Comparison of ENCODE assay signal across 9 cellular contexts in genomic region chr20:60249436-60249835, GRCh38.
DNase-seq lines count a peak whose midpoint lies in the region; ATAC-seq and TF ChIP-seq lines count a peak whose summit lies in the region.
"Had no signal": no experiment of that assay in that cellular context is flagged by ENCODE, and none has a peak within 500 bp of the region (broad histone marks: within the 10 kb centered on the region; RNA-seq: fewer than 3 reads in every experiment).

No MANE protein-coding gene starts in this region.

- H3K9ac ChIP-seq in fibroblast of lung (ENCODE audit: insufficient read depth, low read length): no peak overlapping the region

- ATAC-seq in GM19467 (IDR thresholded peaks at IDR 0.05; ENCODE audit: unreplicated experiment): no peak
- ATAC-seq: gastroesophageal sphincter had no signal

- no peaks in the 10 kb centered on the region for H3K79me2 ChIP-seq in fibroblast of lung (ENCODE audit: control insufficient read depth, insufficient read depth, low read length)

- no peaks in the 10 kb centered on the region for H3K9me3 ChIP-seq in fibroblast of lung (ENCODE audit: control insufficient read depth, insufficient read depth, low read depth, low read length)
- H3K9me3 ChIP-seq: gastroesophageal sphincter had no signal

- H3K27ac ChIP-seq in fibroblast of lung (ENCODE audit: insufficient read depth, low read length): peak overlapping the region; percentile 75
- H3K27ac ChIP-seq: gastroesophageal sphincter had no signal

- DNase-seq in GM04503 (ENCODE audit: low read depth): peak; percentile 83
- DNase-seq in RPMI7951 (ENCODE audit: low read depth): peak; percentile 99
- peak; percentile 80 to 97 for DNase-seq in fibroblast of lung (ENCODE audit: low read depth in 2 of 2)
- peak; percentile 92 for DNase-seq in skeletal muscle cell (ENCODE audit: low read depth)
- no peak for DNase-seq in RPMI8226
- DNase-seq in stimulated activated CD4-positive, alpha-beta T cell treated with anti-CD3 and anti-CD28 coated beads, Interleukin-4, amount 100 ng/mL, for 1 hour: no peak
- DNase-seq in NCI-H2171 treated with DMSO at 0.1 percent for 48 hours (lab: John Stamatoyannopoulos, UW): no peak

- no peak overlapping the region for H2AFZ ChIP-seq in fibroblast of lung (ENCODE audit: low read length)

- H3K36me3 ChIP-seq in fibroblast of lung (ENCODE audit: control insufficient read depth, insufficient read depth, low read length): no peaks in the 10 kb centered on the region
- H3K36me3 ChIP-seq: gastroesophageal sphincter had no signal

- H3K4me3 ChIP-seq in fibroblast of lung (replicated peaks in 1 of 4; ENCODE audit: control extremely low read depth in 1 of 4, insufficient read depth in 1 of 4, low read depth in 3 of 4, low read length in 4 of 4) (no peak overlapping the region), skeletal muscle cell (ENCODE audit: low read depth, low read length) (no peak overlapping the region)
- H3K4me3 ChIP-seq: gastroesophageal sphincter had no signal

- no peak for TF ChIP-seq CTCF in fibroblast of lung (conservative IDR thresholded peaks at IDR 0.05 in 1 of 2, IDR thresholded peaks at IDR 0.05 in 1 of 2; ENCODE audit: low read depth in 1 of 2, low read length in 2 of 2)

- peaks cover 5% of the 10 kb centered on the region for H3K4me1 ChIP-seq in fibroblast of lung (ENCODE audit: control insufficient read depth, extremely low read depth, insufficient read depth, low read length)
- H3K4me1 ChIP-seq: gastroesophageal sphincter had no signal

- H3K27me3 ChIP-seq in fibroblast of lung (ENCODE audit: control insufficient read depth, insufficient read depth, low read length): no peaks in the 10 kb centered on the region

- H3K4me2 ChIP-seq in fibroblast of lung (ENCODE audit: extremely low read depth, insufficient read depth, low read length): peak overlapping the region; percentile 1

- H4K20me1 ChIP-seq in fibroblast of lung (ENCODE audit: control insufficient read depth, extremely low read depth, insufficient read depth, low read length): no peaks in the 10 kb centered on the region

Comparison
In these comparisons a context has a peak if more than half of its experiments do, and no peak if none do; other contexts are left out.
1. DNase-seq: peak in GM04503 (single experiment), RPMI7951 (single experiment), fibroblast of lung (2 of 2) and skeletal muscle cell (single experiment); none in RPMI8226 (single experiment), stimulated activated CD4-positive, alpha-beta T cell treated with anti-CD3 and anti-CD28 coated beads, Interleukin-4, amount 100 ng/mL, for 1 hour (single experiment) and NCI-H2171 treated with DMSO at 0.1 percent for 48 hours (single experiment).